Comparison of ENCODE assay signal across 15 cellular contexts in genomic region chr7:107994366-107994765, GRCh38. TPM values are rescaled to one million over a fixed set of nuclear protein-coding genes. Genes with fewer than 3 reads are reported as not detected.
A peak's percentile ranks its signal among the peaks of the same experiment; 100 is the strongest.
DNase-seq lines count a peak whose midpoint lies in the region; ATAC-seq and TF ChIP-seq lines count a peak whose summit lies in the region.
"Had no signal": no experiment of that assay in that cellular context is flagged by ENCODE, and none has a peak within 500 bp of the region (broad histone marks: within the 10 kb centered on the region; RNA-seq: fewer than 3 reads in every experiment).

No MANE protein-coding gene starts in this region.

- H2AFZ ChIP-seq in hepatocyte, result no peak overlapping the region

- in situ Hi-C loops in astrocyte of the spinal cord (cut with HindIII; ENCODE audit: low sequenced_read_pairs), result no loop called here

- DNase-seq in NCI-H69 (lab: John Stamatoyannopoulos, UW) (peak; percentile 79), astrocyte of the spinal cord (ENCODE audit: low read depth, low spot score) (peak; percentile 32), hepatocyte (ENCODE audit: low spot score) (no peak), stomach (no peak), NCI-H2196 treated with DMSO at 0.1 percent for 48 hours (lab: John Stamatoyannopoulos, UW; ENCODE audit: unreplicated experiment) (no peak), NCI-H524 treated with DMSO at 0.1 percent for 48 hours (lab: John Stamatoyannopoulos, UW) (no peak), SW480 (ENCODE audit: low spot score) (no peak)
- DNase-seq: activated CD4-positive, alpha-beta memory T cell treated with anti-CD3 and anti-CD28 coated beads for 36 hours; CD8-positive, alpha-beta T cell; foreskin keratinocyte; GDM1; NCI-H1048; stimulated activated naive B cell treated with anti-CD40 and anti-IgM and Interleukin-4, amounts not matched to agents 10 μg/mL and 1 μg/mL and 100 μg/mL, for 72 hours had no signal

- intact Hi-C loops in stomach (cut with DNase I; ENCODE audit: low total_unique reads), result no loop called here

- H4K20me1 ChIP-seq in hepatocyte (ENCODE audit: insufficient read depth, poor library complexity, severe bottlenecking), result no peaks in the 10 kb centered on the region

- H3K4me1 ChIP-seq in hepatocyte (ENCODE audit: insufficient read depth) (peaks cover 58% of the 10 kb centered on the region), stomach (peaks cover 8 to 65% (median 42%) of the 10 kb centered on the region in 4 donors)

- no peaks in the 10 kb centered on the region for H3K27me3 ChIP-seq in hepatocyte
- no peaks in the 10 kb centered on the region for H3K27me3 ChIP-seq in stomach
- H3K27me3 ChIP-seq: foreskin keratinocyte had no signal

- H3K9me3 ChIP-seq in hepatocyte (ENCODE audit: low read depth) (no peaks in the 10 kb centered on the region), stomach (no peaks in the 10 kb centered on the region)

- no peak for TF ChIP-seq POLR2A in stomach (IDR thresholded peaks at IDR 0.05)

- TF ChIP-seq CTCF in astrocyte of the spinal cord (IDR thresholded peaks at IDR 0.05; ENCODE audit: low read depth, low read length) (no peak), hepatocyte (IDR thresholded peaks at IDR 0.05; ENCODE audit: poor library complexity) (no peak), stomach (IDR thresholded peaks at IDR 0.05) (no peak)

- peaks cover 52% of the 10 kb centered on the region for H3K79me2 ChIP-seq in hepatocyte

- H3K36me3 ChIP-seq in hepatocyte (replicated peaks; ENCODE audit: insufficient read depth, low read depth) (no peaks in the 10 kb centered on the region), stomach (peaks cover 7 to 41% (median 26%) of the 10 kb centered on the region in 4 donors)

- ATAC-seq in HG03354 (IDR thresholded peaks at IDR 0.05; ENCODE audit: poor library complexity, severe bottlenecking, unreplicated experiment), result no peak
- ATAC-seq: activated T-helper 17 cell treated with anti-CD3 and anti-CD28 coated beads, Interleukin-2, amount 50 U/mL, for 72 hours; CD8-positive, alpha-beta T cell; foreskin keratinocyte; stimulated activated naive B cell treated with anti-CD40 and anti-IgM and Interleukin-4, amounts not matched to agents 10 μg/mL and 1 μg/mL and 100 μg/mL, for 72 hours had no signal

- TF ChIP-seq EP300 in stomach (IDR thresholded peaks at IDR 0.05), result no peak

- H3K9me2 ChIP-seq in hepatocyte (replicated peaks; ENCODE audit: insufficient read depth), result no peaks in the 10 kb centered on the region

- H3K4me3 ChIP-seq in astrocyte of the spinal cord (ENCODE audit: low read depth, low read length) (no peak overlapping the region), hepatocyte (no peak overlapping the region), stomach (no peak overlapping the region)

- peak overlapping the region; percentile 95 for H3K27ac ChIP-seq in hepatocyte
- peak overlapping the region in 4 of 5 donors; percentile 18 to 89 (median 67) for H3K27ac ChIP-seq in stomach
- H3K27ac ChIP-seq: foreskin keratinocyte had no signal

- peak overlapping the region; percentile 64 for H3K4me2 ChIP-seq in hepatocyte

- WGBS in hepatocyte (ENCODE audit: low lambda C conversion rate, missing lambda C conversion rate), result 52% methylated on average over 3 of the region's 3 CpGs
- 37 to 46% (median 42%) methylated on average over 3 of the region's 3 CpGs for WGBS in stomach, 5 donors

RNA-seq across cellular contexts. Expression of gene LAMB1, which starts 8.6 kb away (rescaled TPM):
- total RNA-seq in hepatocyte (323 and 355 TPM in 2 replicates), stomach (100 to 1,000 TPM in 4 of 5 donors, 10 to 100 TPM in 1; 85.7 to 399 (median 165) TPM)
- polyA plus RNA-seq in hepatocyte (284 and 329 TPM in 2 replicates), stomach (10 to 100 TPM; 50.0 to 76.5 (median 68.7) TPM)
- total RNA-seq: activated CD4-positive, alpha-beta memory T cell treated with anti-CD3 and anti-CD28 coated beads for 36 hours; activated T-helper 17 cell treated with anti-CD3 and anti-CD28 coated beads, Interleukin-2, amount 50 U/mL, for 72 hours; CD8-positive, alpha-beta T cell had no signal

Comparison
In these comparisons a context has a peak if more than half of its experiments do, and no peak if none do; other contexts are left out.
1. DNase-seq: peak in NCI-H69 (single experiment) and astrocyte of the spinal cord (single experiment); none in hepatocyte (single experiment), stomach (single experiment), NCI-H2196 treated with DMSO at 0.1 percent for 48 hours (single experiment), NCI-H524 treated with DMSO at 0.1 percent for 48 hours (single experiment) and SW480 (single experiment).